In the genomic region with DNA sequence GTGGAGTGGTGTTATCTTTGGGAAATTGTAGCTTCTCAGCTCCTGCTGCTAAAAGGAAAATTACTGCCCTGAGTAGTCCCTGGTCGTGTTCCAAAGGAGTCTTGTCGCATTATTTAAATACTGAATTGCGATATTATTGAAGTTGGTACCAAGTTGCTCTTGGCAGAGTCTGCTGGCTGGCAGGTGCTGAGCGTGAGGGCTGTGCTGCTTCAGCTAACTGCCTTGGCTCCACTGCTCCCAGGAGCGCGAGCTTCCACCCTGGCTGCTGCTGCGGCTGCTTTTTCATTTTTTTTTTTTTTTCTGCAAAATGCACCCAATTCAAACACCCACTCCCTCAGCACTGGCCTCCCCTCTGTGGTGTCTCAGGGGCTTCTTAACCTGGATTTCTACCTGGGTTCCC, we compare ENCODE assay signal across 21 cellular contexts.
"Had no signal": no experiment of that assay in that cellular context is flagged by ENCODE, and none has a peak within 500 bp of the region (broad histone marks: within the 10 kb centered on the region; RNA-seq: fewer than 3 reads in every experiment).

No MANE protein-coding gene starts in this region.

- FAIRE-seq: RCC 7860 had no signal

- H3K4me3 Mint-ChIP-seq: activated B cell treated with CpG ODN at 0.5 μM for 24 hours; activated CD4-positive, alpha-beta T cell treated with anti-CD3 and anti-CD28 coated beads, Interleukin-2, amount 10 ng/mL, durations not matched to agents 24 days and 14 days; activated CD8-positive, alpha-beta memory T cell treated with anti-CD3 and anti-CD28 coated beads, Interleukin-2, amount 10 ng/mL, durations not matched to agents 7 days and 5 days; activated T-cell treated with anti-CD3 and anti-CD28 coated beads, Interleukin-2, amount 50 U/mL, for 4 hours; T-helper 1 cell treated with Interleukin-12 subunit alpha and Interleukin-12 subunit beta and Interleukin-4 antibody, amounts not matched to agents 30 μg/mL and 1 μg/mL, for 36 hours had no signal

- H3K9me3 Mint-ChIP-seq: activated B cell treated with CpG ODN at 0.5 μM for 24 hours; activated CD4-positive, alpha-beta T cell treated with anti-CD3 and anti-CD28 coated beads, Interleukin-2, amount 10 ng/mL, durations not matched to agents 24 days and 14 days; activated T-cell treated with anti-CD3 and anti-CD28 coated beads, Interleukin-2, amount 50 U/mL, for 4 hours; T-helper 1 cell treated with Interleukin-12 subunit alpha and Interleukin-12 subunit beta and Interleukin-4 antibody, amounts not matched to agents 30 μg/mL and 1 μg/mL, for 36 hours had no signal

- H3K27ac Mint-ChIP-seq: activated B cell treated with CpG ODN at 0.5 μM for 24 hours; activated CD4-positive, alpha-beta T cell treated with anti-CD3 and anti-CD28 coated beads, Interleukin-2, amount 10 ng/mL, durations not matched to agents 24 days and 14 days; activated CD8-positive, alpha-beta memory T cell treated with anti-CD3 and anti-CD28 coated beads, Interleukin-2, amount 10 ng/mL, durations not matched to agents 7 days and 5 days; activated naive CD4-positive, alpha-beta T cell treated with anti-CD3 and anti-CD28 coated beads, Interleukin-2, amount 50 U/mL, for 72 hours; T-helper 1 cell treated with Interleukin-12 subunit alpha and Interleukin-12 subunit beta and Interleukin-4 antibody, amounts not matched to agents 30 μg/mL and 1 μg/mL, for 36 hours had no signal

- ATAC-seq: activated CD8-positive, alpha-beta memory T cell treated with anti-CD3 and anti-CD28 coated beads, Interleukin-2, amount 10 ng/mL, durations not matched to agents 7 days and 5 days; activated naive CD4-positive, alpha-beta T cell treated with anti-CD3 and anti-CD28 coated beads, Interleukin-2, amount 50 U/mL, for 72 hours; activated T-cell treated with anti-CD3 and anti-CD28 coated beads, Interleukin-2, amount 50 U/mL, for 4 hours; PC-3 had no signal

- DNase-seq: activated B cell treated with CpG ODN at 0.5 μM for 24 hours; activated CD4-positive, alpha-beta T cell treated with anti-CD3 and anti-CD28 coated beads for 1 hour; activated CD4-positive, alpha-beta T cell treated with anti-CD3 and anti-CD28 coated beads, Interleukin-2, amount 10 ng/mL, durations not matched to agents 24 days and 14 days; activated CD4-positive, alpha-beta T cell treated with anti-CD3 and anti-CD28 coated beads, Interleukin-2, amount 50 U/mL, for 48 hours; activated CD8-positive, alpha-beta memory T cell treated with anti-CD3 and anti-CD28 coated beads, Interleukin-2, amount 10 ng/mL, durations not matched to agents 7 days and 5 days; activated effector memory CD4-positive, alpha-beta T cell treated with anti-CD3 and anti-CD28 coated beads, Interleukin-2, amount 50 U/mL, for 16 hours; activated naive CD4-positive, alpha-beta T cell treated with Interleukin-2 at 50 U/mL for 16 hours; activated T-cell treated with anti-CD3 and anti-CD28 coated beads, Interleukin-2, amount 50 U/mL, for 4 hours; IMR-90; KBM-7; NCI-H1048; NCI-H1436 treated with DMSO at 0.1 percent for 48 hours; NCI-H187 treated with DMSO at 0.1 percent for 48 hours; NCI-H345; NCI-H510A treated with DMSO at 0.1 percent for 48 hours; NCI-H69; PC-3; SHP77 treated with DMSO at 0.1 percent for 48 hours had no signal

- H3K36me3 Mint-ChIP-seq: activated CD8-positive, alpha-beta memory T cell treated with anti-CD3 and anti-CD28 coated beads, Interleukin-2, amount 10 ng/mL, durations not matched to agents 7 days and 5 days; activated naive CD4-positive, alpha-beta T cell treated with anti-CD3 and anti-CD28 coated beads, Interleukin-2, amount 50 U/mL, for 72 hours had no signal
